In the genomic region with DNA sequence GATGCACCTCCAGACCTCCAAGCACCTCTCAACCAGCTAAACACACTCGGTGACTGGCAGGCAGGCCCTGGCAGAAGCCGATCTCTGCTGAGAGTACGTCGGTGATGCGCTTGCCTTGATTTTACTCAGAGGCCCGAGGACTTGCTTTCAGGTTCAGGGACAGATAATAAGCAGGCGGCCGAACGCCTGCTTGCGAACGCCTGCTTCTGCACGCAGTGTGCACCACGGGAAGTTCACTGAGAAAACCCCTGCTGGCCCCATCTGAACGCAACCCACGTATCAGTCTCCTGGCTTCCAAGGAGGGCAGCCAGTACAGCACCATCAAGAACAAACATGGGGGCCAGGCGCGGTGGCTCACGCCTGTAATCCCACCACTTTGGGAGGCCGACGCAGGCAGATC, we compare ENCODE assay signal across 17 cellular contexts.
DNase-seq lines count a peak whose midpoint lies in the region; ATAC-seq and TF ChIP-seq lines count a peak whose summit lies in the region.
"Had no signal": no experiment of that assay in that cellular context is flagged by ENCODE, and none has a peak within 500 bp of the region (broad histone marks: within the 10 kb centered on the region; RNA-seq: fewer than 3 reads in every experiment).

No MANE protein-coding gene starts in this region.

- H3K27me3 Mint-ChIP-seq in activated naive CD8-positive, alpha-beta T cell: no peaks in the 10 kb centered on the region
- H3K27me3 Mint-ChIP-seq in activated naive CD8-positive, alpha-beta T cell treated with anti-CD3 and anti-CD28 coated beads, Interleukin-2, amount 50 U/mL, for 24 hours: no peaks in the 10 kb centered on the region
- no peaks in the 10 kb centered on the region for H3K27me3 Mint-ChIP-seq in WTC11 (ENCODE audit: low read depth)
- H3K27me3 Mint-ChIP-seq in memory B cell: no peaks in the 10 kb centered on the region

- TF ChIP-seq CTCF in WTC11 (IDR thresholded peaks at IDR 0.05): no peak

- H3K9me3 Mint-ChIP-seq in activated naive CD8-positive, alpha-beta T cell (ENCODE audit: low read depth): no peaks in the 10 kb centered on the region
- H3K9me3 Mint-ChIP-seq in activated naive CD8-positive, alpha-beta T cell treated with anti-CD3 and anti-CD28 coated beads, Interleukin-2, amount 50 U/mL, for 24 hours: no peaks in the 10 kb centered on the region
- H3K9me3 Mint-ChIP-seq in WTC11: no peaks in the 10 kb centered on the region
- H3K9me3 Mint-ChIP-seq in memory B cell: no peaks in the 10 kb centered on the region
- peaks cover 3% of the 10 kb centered on the region for H3K9me3 Mint-ChIP-seq in stimulated activated effector memory CD8-positive, alpha-beta T cell treated with anti-CD3 and anti-CD28 coated beads, Interleukin-12 subunit alpha, Interleukin-12 subunit beta, amount 100 ng/mL, for 72 hours

- CTCF ChIA-PET in WTC11 (lab: Charles Lee): interaction anchor here (0.9 to 4.6 kb wide), 5 partner anchors 14 to 204 kb away, joined by 3 to 30 read pairs (median 14); no protein-coding TSS in a partner anchor

- H3K27ac Mint-ChIP-seq in activated naive CD8-positive, alpha-beta T cell: peak overlapping the region; percentile 64
- no peak overlapping the region for H3K27ac Mint-ChIP-seq in activated naive CD8-positive, alpha-beta T cell treated with anti-CD3 and anti-CD28 coated beads, Interleukin-2, amount 50 U/mL, for 24 hours
- peak overlapping the region; percentile 89 for H3K27ac Mint-ChIP-seq in WTC11
- peak overlapping the region; percentile 43 for H3K27ac Mint-ChIP-seq in memory B cell
- H3K27ac Mint-ChIP-seq in stimulated activated effector memory CD8-positive, alpha-beta T cell treated with anti-CD3 and anti-CD28 coated beads, Interleukin-12 subunit alpha, Interleukin-12 subunit beta, amount 100 ng/mL, for 72 hours: peak overlapping the region; percentile 78

- H3K36me3 Mint-ChIP-seq in activated naive CD8-positive, alpha-beta T cell: peaks cover 9% of the 10 kb centered on the region
- H3K36me3 Mint-ChIP-seq in activated naive CD8-positive, alpha-beta T cell treated with anti-CD3 and anti-CD28 coated beads, Interleukin-2, amount 50 U/mL, for 24 hours (ENCODE audit: low read depth): peaks cover 44% of the 10 kb centered on the region
- H3K36me3 Mint-ChIP-seq in WTC11 (peaks cover 36% of the 10 kb centered on the region), memory B cell (peaks cover 24% of the 10 kb centered on the region)
- peaks cover 94% of the 10 kb centered on the region for H3K36me3 Mint-ChIP-seq in stimulated activated effector memory CD8-positive, alpha-beta T cell treated with anti-CD3 and anti-CD28 coated beads, Interleukin-12 subunit alpha, Interleukin-12 subunit beta, amount 100 ng/mL, for 72 hours

- no peak overlapping the region for H3K4me3 Mint-ChIP-seq in activated naive CD8-positive, alpha-beta T cell
- H3K4me3 Mint-ChIP-seq in activated naive CD8-positive, alpha-beta T cell treated with anti-CD3 and anti-CD28 coated beads, Interleukin-2, amount 50 U/mL, for 24 hours: no peak overlapping the region
- H3K4me3 Mint-ChIP-seq in WTC11 (no peak overlapping the region), memory B cell (no peak overlapping the region)
- no peak overlapping the region for H3K4me3 Mint-ChIP-seq in stimulated activated effector memory CD8-positive, alpha-beta T cell treated with anti-CD3 and anti-CD28 coated beads, Interleukin-12 subunit alpha, Interleukin-12 subunit beta, amount 100 ng/mL, for 72 hours
- H3K4me3 Mint-ChIP-seq: CD14-positive monocyte had no signal

- DNase-seq in activated naive CD8-positive, alpha-beta T cell treated with anti-CD3 and anti-CD28 coated beads, Interleukin-2, amount 50 U/mL, for 24 hours: no peak
- DNase-seq in WTC11 (ENCODE audit: low spot score) (no peak), memory B cell (ENCODE audit: low spot score in 2 of 2) (no peak), NCI-H226 (no peak), NCI-H2171 treated with DMSO at 0.1 percent for 48 hours (lab: John Stamatoyannopoulos, UW) (no peak)
- no peak for DNase-seq in stimulated activated effector memory CD8-positive, alpha-beta T cell treated with anti-CD3 and anti-CD28 coated beads, Interleukin-12 subunit alpha, Interleukin-12 subunit beta, amount 100 ng/mL, for 72 hours (ENCODE audit: low spot score in 2 of 2)
- DNase-seq: ACHN, AML-193, COR-L47, GF-D8, GOT3, KG1, NCI-H1417 treated with DMSO at 0.1 percent for 48 hours, NCI-H1930 had no signal

- POLR2A ChIA-PET in WTC11 (lab: Charles Lee): no interaction called here

- peaks cover 36% of the 10 kb centered on the region for H3K4me1 Mint-ChIP-seq in activated naive CD8-positive, alpha-beta T cell (ENCODE audit: low read depth)
- peaks cover 30% of the 10 kb centered on the region for H3K4me1 Mint-ChIP-seq in activated naive CD8-positive, alpha-beta T cell treated with anti-CD3 and anti-CD28 coated beads, Interleukin-2, amount 50 U/mL, for 24 hours
- peaks cover 11% of the 10 kb centered on the region for H3K4me1 Mint-ChIP-seq in WTC11
- H3K4me1 Mint-ChIP-seq in memory B cell: peaks cover 5% of the 10 kb centered on the region
- peaks cover 45% of the 10 kb centered on the region for H3K4me1 Mint-ChIP-seq in stimulated activated effector memory CD8-positive, alpha-beta T cell treated with anti-CD3 and anti-CD28 coated beads, Interleukin-12 subunit alpha, Interleukin-12 subunit beta, amount 100 ng/mL, for 72 hours
- H3K4me1 Mint-ChIP-seq: CD14-positive monocyte had no signal

- no peak for ATAC-seq in activated naive CD8-positive, alpha-beta T cell treated with anti-CD3 and anti-CD28 coated beads, Interleukin-2, amount 50 U/mL, for 24 hours
- no peak for ATAC-seq in WTC11
- ATAC-seq in memory B cell (ENCODE audit: low read depth): no peak
- no peak for ATAC-seq in stimulated activated effector memory CD8-positive, alpha-beta T cell treated with anti-CD3 and anti-CD28 coated beads, Interleukin-12 subunit alpha, Interleukin-12 subunit beta, amount 100 ng/mL, for 72 hours
- no peak for ATAC-seq in GM21529 (IDR thresholded peaks at IDR 0.05; ENCODE audit: unreplicated experiment)

TF ChIP-seq in WTC11, 78 proteins besides CTCF, POLR2A, EP300 and RAD21 (continues in another document):
- TF ChIP-seq E2F5 (CRISPR knock-in tag; IDR thresholded peaks at IDR 0.05) (no peak), ZNF416 (CRISPR knock-in tag; IDR thresholded peaks at IDR 0.05) (no peak), MXD4 (CRISPR knock-in tag; IDR thresholded peaks at IDR 0.05; ENCODE audit: borderline replicate concordance) (no peak), PRRX2 (CRISPR knock-in tag; IDR thresholded peaks at IDR 0.05) (no peak), ZNF425 (CRISPR knock-in tag; conservative IDR thresholded peaks at IDR 0.05) (no peak), KAT7 (CRISPR knock-in tag; IDR thresholded peaks at IDR 0.05; ENCODE audit: borderline replicate concordance) (no peak), FOXJ3 (CRISPR knock-in tag; IDR thresholded peaks at IDR 0.05; ENCODE audit: borderline replicate concordance) (no peak), NR2C2 (CRISPR knock-in tag; IDR thresholded peaks at IDR 0.05) (no peak), EMX1 (CRISPR knock-in tag; IDR thresholded peaks at IDR 0.05) (no peak)
- TF ChIP-seq, protein P1, sequence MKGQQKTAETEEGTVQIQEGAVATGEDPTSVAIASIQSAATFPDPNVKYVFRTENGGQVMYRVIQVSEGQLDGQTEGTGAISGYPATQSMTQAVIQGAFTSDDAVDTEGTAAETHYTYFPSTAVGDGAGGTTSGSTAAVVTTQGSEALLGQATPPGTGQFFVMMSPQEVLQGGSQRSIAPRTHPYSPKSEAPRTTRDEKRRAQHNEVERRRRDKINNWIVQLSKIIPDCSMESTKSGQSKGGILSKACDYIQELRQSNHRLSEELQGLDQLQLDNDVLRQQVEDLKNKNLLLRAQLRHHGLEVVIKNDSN (CRISPR knock-in tag; IDR thresholded peaks at IDR 0.05): no peak
- TF ChIP-seq, protein P2, sequence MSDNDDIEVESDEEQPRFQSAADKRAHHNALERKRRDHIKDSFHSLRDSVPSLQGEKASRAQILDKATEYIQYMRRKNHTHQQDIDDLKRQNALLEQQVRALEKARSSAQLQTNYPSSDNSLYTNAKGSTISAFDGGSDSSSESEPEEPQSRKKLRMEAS (CRISPR knock-in tag; IDR thresholded peaks at IDR 0.05): no peak
